In genomic region chr14:101402936-101403660, GRCh38 we compare ENCODE assay signal across 29 cellular contexts.
DNase-seq lines count a peak whose midpoint lies in the region; ATAC-seq and TF ChIP-seq lines count a peak whose summit lies in the region.
"Had no signal": no experiment of that assay in that cellular context is flagged by ENCODE, and none has a peak within 500 bp of the region (broad histone marks: within the 10 kb centered on the region; RNA-seq: fewer than 3 reads in every experiment).

No MANE protein-coding gene starts in this region.

- 57 to 70% methylated on average over 11 to 23 of the region's 23 CpGs for WGBS in testis, 2 donors

- no peak for TF ChIP-seq POLR2A in testis (IDR thresholded peaks at IDR 0.05)
- no peak for TF ChIP-seq POLR2A in erythroblast (IDR thresholded peaks at IDR 0.05; ENCODE audit: low read length)

- no peaks in the 10 kb centered on the region for H3K9me2 ChIP-seq in DOHH2 (replicated peaks; ENCODE audit: control insufficient read depth, low read length)
- no peaks in the 10 kb centered on the region for H3K9me2 ChIP-seq in OCI-LY7 (ENCODE audit: insufficient read depth, low read length)

- H3K9me3 ChIP-seq in DOHH2 (ENCODE audit: control insufficient read depth, insufficient read depth, low read length) (no peaks in the 10 kb centered on the region), OCI-LY7 (ENCODE audit: low read length) (no peaks in the 10 kb centered on the region), testis (no peaks in the 10 kb centered on the region)
- H3K9me3 ChIP-seq: adrenal gland, breast epithelium, colonic mucosa, gastroesophageal sphincter, stomach, tibial nerve had no signal

- peak overlapping the region; percentile 60 for H3K4me2 ChIP-seq in DOHH2 (ENCODE audit: low read length)
- peak overlapping the region; percentile 27 for H3K4me2 ChIP-seq in OCI-LY7 (ENCODE audit: low read length)

- H3K4me3 ChIP-seq in DOHH2 (ENCODE audit: low read length) (peak overlapping the region; percentile 48), OCI-LY7 (ENCODE audit: low read depth, low read length, poor library complexity, severe bottlenecking) (no peak overlapping the region), fibroblast of villous mesenchyme (ENCODE audit: low read depth, low read length) (no peak overlapping the region), testis (no peak overlapping the region)
- H3K4me3 ChIP-seq: adrenal gland, breast epithelium, colonic mucosa, gastroesophageal sphincter, stomach, tibial nerve had no signal

- peak overlapping the region; percentile 50; the same call in 1 of the 2 replicates for H2AFZ ChIP-seq in OCI-LY7 (ENCODE audit: low read length)

- H3K36me3 ChIP-seq in DOHH2 (ENCODE audit: control insufficient read depth, low read length) (no peaks in the 10 kb centered on the region), OCI-LY7 (ENCODE audit: insufficient read depth, low read length) (no peaks in the 10 kb centered on the region), testis (ENCODE audit: low read depth, missing control alignments) (no peaks in the 10 kb centered on the region)
- H3K36me3 ChIP-seq: adrenal gland, breast epithelium, colonic mucosa, gastroesophageal sphincter, stomach, tibial nerve, WERI-Rb-1 had no signal

- no peaks in the 10 kb centered on the region for H3K79me2 ChIP-seq in DOHH2 (ENCODE audit: control insufficient read depth, low read length)
- H3K79me2 ChIP-seq in OCI-LY7 (ENCODE audit: insufficient read depth, low read depth, low read length), result no peaks in the 10 kb centered on the region

- CTCF ChIA-PET in OCI-LY7 (lab: Charles Lee; ENCODE audit: unreplicated experiment), result no interaction called here

- DNase-seq in OCI-LY7 (ENCODE audit: low spot score) (no peak), fibroblast of villous mesenchyme (ENCODE audit: low read depth) (peak; percentile 35), testis (no peak), erythroblast (lab: John Stamatoyannopoulos, UW) (no peak), DMS 273 (lab: John Stamatoyannopoulos, UW; ENCODE audit: unreplicated experiment) (no peak)
- DNase-seq: activated CD4-positive, alpha-beta T cell treated with anti-CD3 and anti-CD28 coated beads for 48 hours; activated gamma-delta T cell treated with Interleukin-2 at 50 U/mL for 16 hours; activated T-cell treated with anti-CD3 and anti-CD28 coated beads, Interleukin-2, amount 50 U/mL, for 24 hours; adrenal gland; Calu3; colonic mucosa; effector CD8-positive, alpha-beta T cell; hippocampal formation; immature natural killer cell; NCI-H1105 treated with DMSO at 0.1 percent for 48 hours; NCI-H2029; NCI-H526; nucleus accumbens; SHP77 treated with DMSO at 0.1 percent for 48 hours; stomach; T1000; WERI-Rb-1 had no signal

- POLR2A ChIA-PET in OCI-LY7 (lab: Charles Lee), result interaction anchor here (0.7 to 0.9 kb wide), 3 partner anchors 25 to 160 kb away, joined by 3 to 5 read pairs (median 3); no protein-coding TSS in a partner anchor

- H3K27me3 ChIP-seq in DOHH2 (ENCODE audit: control insufficient read depth, low read length), result no peaks in the 10 kb centered on the region
- H3K27me3 ChIP-seq in testis, result no peaks in the 10 kb centered on the region
- H3K27me3 ChIP-seq: colonic mucosa had no signal

- ATAC-seq in HG03175 (IDR thresholded peaks at IDR 0.05; ENCODE audit: unreplicated experiment), result no peak
- ATAC-seq: gastroesophageal sphincter, Panc1 had no signal

- H3K4me1 ChIP-seq in DOHH2 (ENCODE audit: control insufficient read depth, low read length), result peaks cover 72% of the 10 kb centered on the region
- peaks cover 33% of the 10 kb centered on the region for H3K4me1 ChIP-seq in OCI-LY7 (ENCODE audit: insufficient read depth, low read length, poor library complexity, severe bottlenecking)
- peaks cover 13% of the 10 kb centered on the region for H3K4me1 ChIP-seq in testis
- H3K4me1 ChIP-seq: adrenal gland, breast epithelium, colonic mucosa had no signal

- BruUV-seq in OCI-LY7 (replicated peaks; lab: Mats Ljungman, UMichigan), result no TSS peak

- no peaks in the 10 kb centered on the region for H3F3A ChIP-seq in DOHH2 (ENCODE audit: control insufficient read depth, insufficient read depth)

- H4K20me1 ChIP-seq in DOHH2 (ENCODE audit: control insufficient read depth, insufficient read depth, low read depth, low read length) (no peaks in the 10 kb centered on the region), OCI-LY7 (ENCODE audit: insufficient read depth, low read length) (no peaks in the 10 kb centered on the region)

- H3K27ac ChIP-seq in DOHH2 (ENCODE audit: low read depth, low read length), result peak overlapping the region; percentile 72
- no peak overlapping the region for H3K27ac ChIP-seq in OCI-LY7 (ENCODE audit: low read depth, low read length, poor library complexity, severe bottlenecking)
- H3K27ac ChIP-seq in testis, result peak overlapping the region; percentile 24 to 50
- H3K27ac ChIP-seq: breast epithelium, colonic mucosa, epithelial cell of prostate, gastroesophageal sphincter, stomach, tibial nerve, WERI-Rb-1 had no signal

- intact Hi-C loops in OCI-LY7 (cut with micrococcal nuclease; ENCODE audit: unreplicated experiment) (no loop called here), testis (cut with DNase I; ENCODE audit: low total_unique reads) (no loop called here)

- no peak for TF ChIP-seq CTCF in DOHH2 (IDR thresholded peaks at IDR 0.05; ENCODE audit: low read depth, low read length, poor library complexity, severe bottlenecking)
- no peak for TF ChIP-seq CTCF in OCI-LY7 (conservative IDR thresholded peaks at IDR 0.05; ENCODE audit: low read length)
- TF ChIP-seq CTCF in fibroblast of villous mesenchyme (IDR thresholded peaks at IDR 0.05; ENCODE audit: insufficient read depth, low read depth, low read length), result no peak
- TF ChIP-seq CTCF in testis (IDR thresholded peaks at IDR 0.05), result no peak
